Comparison of ENCODE assay signal across 28 cellular contexts in the genomic region with DNA sequence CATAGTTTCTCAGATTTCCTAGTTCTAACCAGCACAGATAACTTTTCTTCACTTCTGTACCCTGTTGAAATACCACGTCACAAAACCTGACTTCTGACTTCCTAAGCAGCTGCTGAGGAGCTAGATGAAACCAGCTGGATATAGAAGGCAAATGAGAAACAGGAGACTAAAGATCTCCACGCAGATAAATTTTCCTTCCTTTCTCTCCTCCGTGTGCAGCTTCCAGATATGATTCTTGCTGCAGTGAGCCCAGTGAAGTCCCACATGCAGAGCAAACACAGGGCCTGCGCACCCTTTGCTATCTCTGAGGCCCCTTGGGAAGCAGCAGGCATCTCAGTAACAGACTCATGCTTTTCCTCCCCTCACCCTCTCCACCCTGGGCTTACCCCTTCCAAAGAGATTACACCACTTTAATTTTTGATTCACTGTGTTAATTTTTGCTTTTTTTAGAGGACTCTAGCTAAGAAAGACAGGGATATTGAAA.
DNase-seq lines count a peak whose midpoint lies in the region; ATAC-seq and TF ChIP-seq lines count a peak whose summit lies in the region.
"Had no signal": no experiment of that assay in that cellular context is flagged by ENCODE, and none has a peak within 500 bp of the region (broad histone marks: within the 10 kb centered on the region; RNA-seq: fewer than 3 reads in every experiment).

No MANE protein-coding gene starts in this region.

- no peak overlapping the region for H3K27ac ChIP-seq in mesendoderm (ENCODE audit: low read depth, low read length)
- H3K27ac ChIP-seq: brain microvascular endothelial cell, gastrocnemius medialis, testis had no signal

- ATAC-seq in natural killer cell treated with Interleukin-12 subunit alpha and Interleukin-12 subunit beta and Interleukin-15 and Interleukin-18, amount 100 ng/mL, for 72 hours: no peak
- ATAC-seq: gastrocnemius medialis, HCT116, right cardiac atrium had no signal

- no peak overlapping the region for H4K5ac ChIP-seq in mesendoderm (ENCODE audit: low read length)

- no peaks in the 10 kb centered on the region for H3K9me3 ChIP-seq in BE2C
- H3K9me3 ChIP-seq: gastrocnemius medialis, testis had no signal

- H3K79me1 ChIP-seq in mesendoderm (ENCODE audit: low read length): no peaks in the 10 kb centered on the region

- H3K36me3 ChIP-seq in BE2C (no peaks in the 10 kb centered on the region), mesendoderm (ENCODE audit: control insufficient read depth, insufficient read depth, low read length) (no peaks in the 10 kb centered on the region)
- H3K36me3 ChIP-seq: brain microvascular endothelial cell, gastrocnemius medialis had no signal

- H3K56ac ChIP-seq in mesendoderm (ENCODE audit: low read length): no peak overlapping the region

- no peak overlapping the region for H2BK5ac ChIP-seq in mesendoderm (ENCODE audit: low read length)

- no peak overlapping the region for H3K4me3 ChIP-seq in BE2C (ENCODE audit: low read depth, low read length)
- no peak overlapping the region for H3K4me3 ChIP-seq in mesendoderm (ENCODE audit: low read length)
- no peak overlapping the region for H3K4me3 ChIP-seq in foreskin fibroblast (ENCODE audit: low read depth in 1 of 2, low read length in 2 of 2)
- H3K4me3 ChIP-seq: gastrocnemius medialis, testis had no signal

- H2BK15ac ChIP-seq in mesendoderm (replicated peaks; ENCODE audit: low read depth): no peak overlapping the region

- H3K18ac ChIP-seq in mesendoderm (ENCODE audit: low read length): peak overlapping the region; percentile 68

- H3K27me3 ChIP-seq in BE2C (no peaks in the 10 kb centered on the region), mesendoderm (ENCODE audit: insufficient read depth, low read length, poor library complexity) (no peaks in the 10 kb centered on the region)
- H3K27me3 ChIP-seq: brain microvascular endothelial cell, gastrocnemius medialis, testis had no signal

- H2AK5ac ChIP-seq in mesendoderm (ENCODE audit: low read length): no peak overlapping the region

- no peak overlapping the region for H3K23ac ChIP-seq in mesendoderm (ENCODE audit: low read length)

- peak overlapping the region; percentile 55 for H3K4ac ChIP-seq in mesendoderm (ENCODE audit: low read depth, low read length)

- H3K9me3 Mint-ChIP-seq in natural killer cell treated with Interleukin-12 subunit alpha and Interleukin-12 subunit beta and Interleukin-15 and Interleukin-18, amount 100 ng/mL, for 72 hours: peaks cover 11% of the 10 kb centered on the region
- H3K9me3 Mint-ChIP-seq: activated CD4-positive, alpha-beta T cell treated with anti-CD3 and anti-CD28 coated beads, Interleukin-2, amount 10 ng/mL, durations not matched to agents 24 days and 14 days had no signal

- no peaks in the 10 kb centered on the region for H3K79me2 ChIP-seq in mesendoderm (ENCODE audit: control insufficient read depth, insufficient read depth, low read length)

- H3K4me1 ChIP-seq in BE2C (peaks cover 6% of the 10 kb centered on the region), mesendoderm (ENCODE audit: control insufficient read depth, low read depth, low read length) (no peaks in the 10 kb centered on the region)
- H3K4me1 ChIP-seq: gastrocnemius medialis, testis had no signal

- H3K4me3 Mint-ChIP-seq in natural killer cell treated with Interleukin-12 subunit alpha and Interleukin-12 subunit beta and Interleukin-15 and Interleukin-18, amount 100 ng/mL, for 72 hours: no peak overlapping the region
- H3K4me3 Mint-ChIP-seq: activated CD4-positive, alpha-beta T cell treated with anti-CD3 and anti-CD28 coated beads, Interleukin-2, amount 10 ng/mL, durations not matched to agents 24 days and 14 days; activated naive CD8-positive, alpha-beta T cell treated with anti-CD3 and anti-CD28 coated beads, Interleukin-2, amount 10 ng/mL, durations not matched to agents 7 days and 5 days; CD14-positive monocyte had no signal

- no peaks in the 10 kb centered on the region for H3K27me3 Mint-ChIP-seq in natural killer cell treated with Interleukin-12 subunit alpha and Interleukin-12 subunit beta and Interleukin-15 and Interleukin-18, amount 100 ng/mL, for 72 hours
- H3K27me3 Mint-ChIP-seq: activated CD4-positive, alpha-beta T cell treated with anti-CD3 and anti-CD28 coated beads, Interleukin-2, amount 10 ng/mL, durations not matched to agents 24 days and 14 days; activated naive CD8-positive, alpha-beta T cell treated with anti-CD3 and anti-CD28 coated beads, Interleukin-2, amount 10 ng/mL, durations not matched to agents 7 days and 5 days had no signal

- no peak for TF ChIP-seq CTCF in BE2C (IDR thresholded peaks at IDR 0.05; ENCODE audit: low read depth, low read length)
- no peak for TF ChIP-seq CTCF in foreskin fibroblast (IDR thresholded peaks at IDR 0.05; ENCODE audit: low read depth, low read length)

- peaks cover 5% of the 10 kb centered on the region for H3K36me3 Mint-ChIP-seq in natural killer cell treated with Interleukin-12 subunit alpha and Interleukin-12 subunit beta and Interleukin-15 and Interleukin-18, amount 100 ng/mL, for 72 hours
- H3K36me3 Mint-ChIP-seq: activated naive CD8-positive, alpha-beta T cell treated with anti-CD3 and anti-CD28 coated beads, Interleukin-2, amount 10 ng/mL, durations not matched to agents 7 days and 5 days had no signal

- peak; percentile 65 for DNase-seq in BE2C
- peak; percentile 25 for DNase-seq in NCI-H146 treated with DMSO at 0.1 percent for 48 hours (lab: John Stamatoyannopoulos, UW; ENCODE audit: unreplicated experiment)
- DNase-seq in amniotic epithelial cell (ENCODE audit: low read depth): peak; percentile 66
- no peak for DNase-seq in mesendoderm
- no peak for DNase-seq in natural killer cell treated with Interleukin-12 subunit alpha and Interleukin-12 subunit beta and Interleukin-15 and Interleukin-18, amount 100 ng/mL, for 72 hours (ENCODE audit: low spot score)
- DNase-seq in NCI-H2171 (lab: John Stamatoyannopoulos, UW): no peak
- DNase-seq in foreskin fibroblast: no peak
- DNase-seq in SIG-M5 treated with dmso at 0.1 percent for 504 hours (lab: John Stamatoyannopoulos, UW; ENCODE audit: unreplicated experiment): no peak
- DNase-seq: activated CD4-positive, alpha-beta T cell treated with anti-CD3 and anti-CD28 coated beads, Interleukin-2, amount 10 ng/mL, durations not matched to agents 24 days and 14 days; activated naive CD8-positive, alpha-beta T cell treated with anti-CD3 and anti-CD28 coated beads, Interleukin-2, amount 10 ng/mL, durations not matched to agents 7 days and 5 days; brain microvascular endothelial cell; cortex of kidney; DMS 273 treated with DMSO at 0.1 percent for 48 hours; gastrocnemius medialis; GDM1; IMR-90; MV-4-11; NCI-H2029 treated with DMSO at 0.1 percent for 48 hours; NCI-H510A; nucleus accumbens; right cardiac atrium; SHP77 treated with DMSO at 0.1 percent for 48 hours; stimulated activated CD4-positive, alpha-beta T cell treated with anti-CD3 and anti-CD28 coated beads, Interleukin-15, amount 100 ng/mL, for 24 hours; T1000; testis had no signal

- no peak overlapping the region for H3K9ac ChIP-seq in mesendoderm (ENCODE audit: low read length)

- H3K27ac Mint-ChIP-seq in natural killer cell treated with Interleukin-12 subunit alpha and Interleukin-12 subunit beta and Interleukin-15 and Interleukin-18, amount 100 ng/mL, for 72 hours: no peak overlapping the region
- H3K27ac Mint-ChIP-seq: activated CD4-positive, alpha-beta T cell treated with anti-CD3 and anti-CD28 coated beads, Interleukin-2, amount 10 ng/mL, durations not matched to agents 24 days and 14 days; activated naive CD8-positive, alpha-beta T cell treated with anti-CD3 and anti-CD28 coated beads, Interleukin-2, amount 10 ng/mL, durations not matched to agents 7 days and 5 days; activated T-helper 2 cell treated with anti-CD3 and anti-CD28 coated beads, Interferon-gamma antibody, Interleukin-2, Interleukin-4, amounts not matched to agents 10 μg/mL and 5 μg/mL and 100 μg/mL, durations not matched to agents 14 hours and 24 hours and 36 hours; CD14-positive monocyte had no signal

- no peak overlapping the region for H3K4me2 ChIP-seq in mesendoderm (ENCODE audit: low read length)

- WGBS in mesendoderm (ENCODE audit: extremely low coverage, insufficient coverage, low lambda C conversion rate): no CpG with 5 or more reads among the region's 4 CpGs

- no peak overlapping the region for H4K8ac ChIP-seq in mesendoderm (ENCODE audit: low read depth, low read length)

- H2BK120ac ChIP-seq in mesendoderm (ENCODE audit: low read depth, low read length): peak overlapping the region; percentile 97

- H3K4me1 Mint-ChIP-seq in natural killer cell treated with Interleukin-12 subunit alpha and Interleukin-12 subunit beta and Interleukin-15 and Interleukin-18, amount 100 ng/mL, for 72 hours (ENCODE audit: low read depth in 2 of 2): no peaks in the 10 kb centered on the region
- H3K4me1 Mint-ChIP-seq: activated CD4-positive, alpha-beta T cell treated with anti-CD3 and anti-CD28 coated beads, Interleukin-2, amount 10 ng/mL, durations not matched to agents 24 days and 14 days; activated naive CD8-positive, alpha-beta T cell treated with anti-CD3 and anti-CD28 coated beads, Interleukin-2, amount 10 ng/mL, durations not matched to agents 7 days and 5 days had no signal

Comparison
In these comparisons a context has a peak if more than half of its experiments do, and no peak if none do; other contexts are left out.
1. DNase-seq: peak in BE2C (single experiment), NCI-H146 treated with DMSO at 0.1 percent for 48 hours (single experiment) and amniotic epithelial cell (single experiment); none in mesendoderm (single experiment), natural killer cell treated with Interleukin-12 subunit alpha and Interleukin-12 subunit beta and Interleukin-15 and Interleukin-18, amount 100 ng/mL, for 72 hours (single experiment), NCI-H2171 (single experiment), foreskin fibroblast (0 of 2) and SIG-M5 treated with dmso at 0.1 percent for 504 hours (single experiment).